Comparison of ENCODE assay signal across 1 cellular context in genomic region chr16:57600048-57600835, GRCh38.
TF ChIP-seq lines count a peak whose summit lies in the region.

No MANE protein-coding gene starts in this region.

TF ChIP-seq in HepG2, 621 proteins besides CTCF, POLR2A, EP300 and RAD21 (continued from another document and continues in another):
- TF ChIP-seq, protein P1, sequence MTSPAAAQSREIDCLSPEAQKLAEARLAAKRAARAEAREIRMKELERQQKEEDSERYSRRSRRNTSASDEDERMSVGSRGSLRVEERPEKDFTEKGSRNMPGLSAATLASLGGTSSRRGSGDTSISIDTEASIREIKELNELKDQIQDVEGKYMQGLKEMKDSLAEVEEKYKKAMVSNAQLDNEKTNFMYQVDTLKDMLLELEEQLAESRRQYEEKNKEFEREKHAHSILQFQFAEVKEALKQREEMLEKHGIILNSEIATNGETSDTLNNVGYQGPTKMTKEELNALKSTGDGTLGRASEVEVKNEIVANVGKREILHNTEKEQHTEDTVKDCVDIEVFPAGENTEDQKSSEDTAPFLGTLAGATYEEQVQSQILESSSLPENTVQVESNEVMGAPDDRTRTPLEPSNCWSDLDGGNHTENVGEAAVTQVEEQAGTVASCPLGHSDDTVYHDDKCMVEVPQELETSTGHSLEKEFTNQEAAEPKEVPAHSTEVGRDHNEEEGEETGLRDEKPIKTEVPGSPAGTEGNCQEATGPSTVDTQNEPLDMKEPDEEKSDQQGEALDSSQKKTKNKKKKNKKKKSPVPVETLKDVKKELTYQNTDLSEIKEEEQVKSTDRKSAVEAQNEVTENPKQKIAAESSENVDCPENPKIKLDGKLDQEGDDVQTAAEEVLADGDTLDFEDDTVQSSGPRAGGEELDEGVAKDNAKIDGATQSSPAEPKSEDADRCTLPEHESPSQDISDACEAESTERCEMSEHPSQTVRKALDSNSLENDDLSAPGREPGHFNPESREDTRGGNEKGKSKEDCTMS (CRISPR knock-in tag; conservative IDR thresholded peaks at IDR 0.05) = no peak
- no peak for TF ChIP-seq CBX2 (IDR thresholded peaks at IDR 0.05; ENCODE audit: low read depth, low read length)
- no peak for TF ChIP-seq CBX2 (CRISPR knock-in tag; IDR thresholded peaks at IDR 0.05; ENCODE audit: low read depth)
- TF ChIP-seq JUND (CRISPR knock-in tag; IDR thresholded peaks at IDR 0.05) = no peak
- TF ChIP-seq MBD4 (IDR thresholded peaks at IDR 0.05; ENCODE audit: borderline replicate concordance, low read length) = no peak
- TF ChIP-seq SRSF9 (IDR thresholded peaks at IDR 0.05; ENCODE audit: borderline replicate concordance, insufficient read depth, low read depth, low read length, poor library complexity, severe bottlenecking) = no peak
- TF ChIP-seq, protein P2, sequence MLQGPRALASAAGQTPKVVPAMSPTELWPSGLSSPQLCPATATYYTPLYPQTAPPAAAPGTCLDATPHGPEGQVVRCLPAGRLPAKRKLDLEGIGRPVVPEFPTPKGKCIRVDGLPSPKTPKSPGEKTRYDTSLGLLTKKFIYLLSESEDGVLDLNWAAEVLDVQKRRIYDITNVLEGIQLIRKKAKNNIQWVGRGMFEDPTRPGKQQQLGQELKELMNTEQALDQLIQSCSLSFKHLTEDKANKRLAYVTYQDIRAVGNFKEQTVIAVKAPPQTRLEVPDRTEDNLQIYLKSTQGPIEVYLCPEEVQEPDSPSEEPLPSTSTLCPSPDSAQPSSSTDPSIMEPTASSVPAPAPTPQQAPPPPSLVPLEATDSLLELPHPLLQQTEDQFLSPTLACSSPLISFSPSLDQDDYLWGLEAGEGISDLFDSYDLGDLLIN (CRISPR knock-in tag; IDR thresholded peaks at IDR 0.05; ENCODE audit: borderline replicate concordance) = no peak
- no peak for TF ChIP-seq ARNT (IDR thresholded peaks at IDR 0.05)
- no peak for TF ChIP-seq MAZ (IDR thresholded peaks at IDR 0.05; ENCODE audit: borderline replicate concordance, low read depth, low read length)
- TF ChIP-seq MAZ (CRISPR knock-in tag; IDR thresholded peaks at IDR 0.05; ENCODE audit: low read depth) = no peak
- TF ChIP-seq ZNF777 (CRISPR knock-in tag; IDR thresholded peaks at IDR 0.05) = no peak
- TF ChIP-seq NFATC3 (CRISPR knock-in tag; IDR thresholded peaks at IDR 0.05) = no peak
- TF ChIP-seq FOXP1 (IDR thresholded peaks at IDR 0.05) = no peak
- TF ChIP-seq FOXP1 (CRISPR knock-in tag; IDR thresholded peaks at IDR 0.05) = no peak
- TF ChIP-seq YEATS2 (CRISPR knock-in tag; IDR thresholded peaks at IDR 0.05; ENCODE audit: borderline replicate concordance) = no peak
- TF ChIP-seq TAF15 (IDR thresholded peaks at IDR 0.05; ENCODE audit: low read depth, low read length, poor library complexity, severe bottlenecking) = no peak
- no peak for TF ChIP-seq ZNF761 (CRISPR knock-in tag; conservative IDR thresholded peaks at IDR 0.05)
- TF ChIP-seq HNRNPLL (IDR thresholded peaks at IDR 0.05; ENCODE audit: low read depth, low read length, poor library complexity, severe bottlenecking) = peak; percentile 56
- no peak for TF ChIP-seq ZBTB7A (CRISPR knock-in tag; IDR thresholded peaks at IDR 0.05)
- no peak for TF ChIP-seq REST (IDR thresholded peaks at IDR 0.05; ENCODE audit: borderline replicate concordance in 1 of 2, low read depth in 1 of 2, low read length in 2 of 2)
- 0 out of 2 replicates have a peak, but pooled peaks have one; percentile 67 for TF ChIP-seq ZNF567 (CRISPR knock-in tag; IDR thresholded peaks at IDR 0.05; ENCODE audit: borderline replicate concordance)
- peak; percentile 54 to 55; a peak in 1 of 4 replicates for TF ChIP-seq KLF16 (CRISPR knock-in tag; IDR thresholded peaks at IDR 0.05)
- TF ChIP-seq, protein P3, sequence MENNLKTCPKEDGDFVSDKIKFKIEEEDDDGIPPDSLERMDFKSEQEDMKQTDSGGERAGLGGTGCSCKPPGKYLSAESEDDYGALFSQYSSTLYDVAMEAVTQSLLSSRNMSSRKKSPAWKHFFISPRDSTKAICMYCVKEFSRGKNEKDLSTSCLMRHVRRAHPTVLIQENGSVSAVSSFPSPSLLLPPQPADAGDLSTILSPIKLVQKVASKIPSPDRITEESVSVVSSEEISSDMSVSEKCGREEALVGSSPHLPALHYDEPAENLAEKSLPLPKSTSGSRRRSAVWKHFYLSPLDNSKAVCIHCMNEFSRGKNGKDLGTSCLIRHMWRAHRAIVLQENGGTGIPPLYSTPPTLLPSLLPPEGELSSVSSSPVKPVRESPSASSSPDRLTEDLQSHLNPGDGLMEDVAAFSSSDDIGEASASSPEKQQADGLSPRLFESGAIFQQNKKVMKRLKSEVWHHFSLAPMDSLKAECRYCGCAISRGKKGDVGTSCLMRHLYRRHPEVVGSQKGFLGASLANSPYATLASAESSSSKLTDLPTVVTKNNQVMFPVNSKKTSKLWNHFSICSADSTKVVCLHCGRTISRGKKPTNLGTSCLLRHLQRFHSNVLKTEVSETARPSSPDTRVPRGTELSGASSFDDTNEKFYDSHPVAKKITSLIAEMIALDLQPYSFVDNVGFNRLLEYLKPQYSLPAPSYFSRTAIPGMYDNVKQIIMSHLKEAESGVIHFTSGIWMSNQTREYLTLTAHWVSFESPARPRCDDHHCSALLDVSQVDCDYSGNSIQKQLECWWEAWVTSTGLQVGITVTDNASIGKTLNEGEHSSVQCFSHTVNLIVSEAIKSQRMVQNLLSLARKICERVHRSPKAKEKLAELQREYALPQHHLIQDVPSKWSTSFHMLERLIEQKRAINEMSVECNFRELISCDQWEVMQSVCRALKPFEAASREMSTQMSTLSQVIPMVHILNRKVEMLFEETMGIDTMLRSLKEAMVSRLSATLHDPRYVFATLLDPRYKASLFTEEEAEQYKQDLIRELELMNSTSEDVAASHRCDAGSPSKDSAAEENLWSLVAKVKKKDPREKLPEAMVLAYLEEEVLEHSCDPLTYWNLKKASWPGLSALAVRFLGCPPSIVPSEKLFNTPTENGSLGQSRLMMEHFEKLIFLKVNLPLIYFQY (CRISPR knock-in tag; IDR thresholded peaks at IDR 0.05; ENCODE audit: borderline replicate concordance) = no peak
- TF ChIP-seq HHEX (CRISPR knock-in tag; IDR thresholded peaks at IDR 0.05) = no peak
- TF ChIP-seq, protein P4, sequence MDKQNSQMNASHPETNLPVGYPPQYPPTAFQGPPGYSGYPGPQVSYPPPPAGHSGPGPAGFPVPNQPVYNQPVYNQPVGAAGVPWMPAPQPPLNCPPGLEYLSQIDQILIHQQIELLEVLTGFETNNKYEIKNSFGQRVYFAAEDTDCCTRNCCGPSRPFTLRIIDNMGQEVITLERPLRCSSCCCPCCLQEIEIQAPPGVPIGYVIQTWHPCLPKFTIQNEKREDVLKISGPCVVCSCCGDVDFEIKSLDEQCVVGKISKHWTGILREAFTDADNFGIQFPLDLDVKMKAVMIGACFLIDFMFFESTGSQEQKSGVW (CRISPR knock-in tag; IDR thresholded peaks at IDR 0.05; ENCODE audit: borderline replicate concordance) = no peak
- no peak for TF ChIP-seq ZFAT (CRISPR knock-in tag; conservative IDR thresholded peaks at IDR 0.05)
- TF ChIP-seq AHR (CRISPR knock-in tag; IDR thresholded peaks at IDR 0.05) = 0 out of 2 replicates have a peak, but pooled peaks have one; percentile 17
- TF ChIP-seq, protein P5, sequence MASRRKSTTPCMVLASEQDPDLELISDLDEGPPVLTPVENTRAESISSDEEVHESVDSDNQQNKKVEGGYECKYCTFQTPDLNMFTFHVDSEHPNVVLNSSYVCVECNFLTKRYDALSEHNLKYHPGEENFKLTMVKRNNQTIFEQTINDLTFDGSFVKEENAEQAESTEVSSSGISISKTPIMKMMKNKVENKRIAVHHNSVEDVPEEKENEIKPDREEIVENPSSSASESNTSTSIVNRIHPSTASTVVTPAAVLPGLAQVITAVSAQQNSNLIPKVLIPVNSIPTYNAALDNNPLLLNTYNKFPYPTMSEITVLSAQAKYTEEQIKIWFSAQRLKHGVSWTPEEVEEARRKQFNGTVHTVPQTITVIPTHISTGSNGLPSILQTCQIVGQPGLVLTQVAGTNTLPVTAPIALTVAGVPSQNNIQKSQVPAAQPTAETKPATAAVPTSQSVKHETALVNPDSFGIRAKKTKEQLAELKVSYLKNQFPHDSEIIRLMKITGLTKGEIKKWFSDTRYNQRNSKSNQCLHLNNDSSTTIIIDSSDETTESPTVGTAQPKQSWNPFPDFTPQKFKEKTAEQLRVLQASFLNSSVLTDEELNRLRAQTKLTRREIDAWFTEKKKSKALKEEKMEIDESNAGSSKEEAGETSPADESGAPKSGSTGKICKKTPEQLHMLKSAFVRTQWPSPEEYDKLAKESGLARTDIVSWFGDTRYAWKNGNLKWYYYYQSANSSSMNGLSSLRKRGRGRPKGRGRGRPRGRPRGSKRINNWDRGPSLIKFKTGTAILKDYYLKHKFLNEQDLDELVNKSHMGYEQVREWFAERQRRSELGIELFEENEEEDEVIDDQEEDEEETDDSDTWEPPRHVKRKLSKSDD (CRISPR knock-in tag; IDR thresholded peaks at IDR 0.05; ENCODE audit: low read depth) = 0 out of 2 replicates have a peak, but pooled peaks have one; percentile 4
- no peak for TF ChIP-seq RFX5 (IDR thresholded peaks at IDR 0.05; ENCODE audit: low read depth, low read length)
- no peak for TF ChIP-seq BATF2 (CRISPR knock-in tag; IDR thresholded peaks at IDR 0.05)
- TF ChIP-seq MAFF (IDR thresholded peaks at IDR 0.05; ENCODE audit: low read depth, low read length) = no peak
- TF ChIP-seq ZNF841 (CRISPR knock-in tag; IDR thresholded peaks at IDR 0.05; ENCODE audit: borderline replicate concordance) = no peak
- no peak for TF ChIP-seq SNRNP70 (IDR thresholded peaks at IDR 0.05; ENCODE audit: low read depth, low read length)
- no peak for TF ChIP-seq NFRKB (IDR thresholded peaks at IDR 0.05)
- no peak for TF ChIP-seq SOX6 (IDR thresholded peaks at IDR 0.05)
- TF ChIP-seq SOX6 (CRISPR knock-in tag; IDR thresholded peaks at IDR 0.05) = peak; percentile 57
- TF ChIP-seq, protein P6, sequence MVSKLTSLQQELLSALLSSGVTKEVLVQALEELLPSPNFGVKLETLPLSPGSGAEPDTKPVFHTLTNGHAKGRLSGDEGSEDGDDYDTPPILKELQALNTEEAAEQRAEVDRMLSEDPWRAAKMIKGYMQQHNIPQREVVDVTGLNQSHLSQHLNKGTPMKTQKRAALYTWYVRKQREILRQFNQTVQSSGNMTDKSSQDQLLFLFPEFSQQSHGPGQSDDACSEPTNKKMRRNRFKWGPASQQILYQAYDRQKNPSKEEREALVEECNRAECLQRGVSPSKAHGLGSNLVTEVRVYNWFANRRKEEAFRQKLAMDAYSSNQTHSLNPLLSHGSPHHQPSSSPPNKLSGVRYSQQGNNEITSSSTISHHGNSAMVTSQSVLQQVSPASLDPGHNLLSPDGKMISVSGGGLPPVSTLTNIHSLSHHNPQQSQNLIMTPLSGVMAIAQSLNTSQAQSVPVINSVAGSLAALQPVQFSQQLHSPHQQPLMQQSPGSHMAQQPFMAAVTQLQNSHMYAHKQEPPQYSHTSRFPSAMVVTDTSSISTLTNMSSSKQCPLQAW (CRISPR knock-in tag; IDR thresholded peaks at IDR 0.05) = peak; percentile 54; the same call in 1 of the 2 replicates
- no peak for TF ChIP-seq ZC3H13 (CRISPR knock-in tag; IDR thresholded peaks at IDR 0.05)
- no peak for TF ChIP-seq ZBTB10 (CRISPR knock-in tag; IDR thresholded peaks at IDR 0.05; ENCODE audit: borderline replicate concordance)
